21 cellular contexts compared by ENCODE assay signal in genomic region chr11:18001191-18001590, GRCh38. TPM values are rescaled to one million over a fixed set of nuclear protein-coding genes. Genes with fewer than 3 reads are reported as not detected.
A peak's percentile ranks its signal among the peaks of the same experiment; 100 is the strongest.
DNase-seq lines count a peak whose midpoint lies in the region; ATAC-seq, FAIRE-seq and TF ChIP-seq lines count a peak whose summit lies in the region.
"Had no signal": no experiment of that assay in that cellular context is flagged by ENCODE, and none has a peak within 500 bp of the region (broad histone marks: within the 10 kb centered on the region; RNA-seq: fewer than 3 reads in every experiment).

No MANE protein-coding gene starts in this region.

- no peak overlapping the region for H3K9ac ChIP-seq in astrocyte (ENCODE audit: low read length)
- H3K9ac ChIP-seq: SK-N-SH had no signal

- DNase-seq in DMS53 (lab: John Stamatoyannopoulos, UW) (peak; percentile 31), DMS53 treated with DMSO at 0.1 percent for 48 hours (lab: John Stamatoyannopoulos, UW; ENCODE audit: unreplicated experiment) (no peak), H4 (ENCODE audit: low spot score) (peak; percentile 63), astrocyte (ENCODE audit: low read depth) (peak; percentile 8), kidney tubule cell (ENCODE audit: low spot score) (peak; percentile 28), MG63 (no peak), NOMO-1 treated with dmso at 0.1 percent for 144 hours (lab: John Stamatoyannopoulos, UW; ENCODE audit: unreplicated experiment) (no peak)
- DNase-seq: Caco-2, DMS79, H7, NCI-H1417 treated with DMSO at 0.1 percent for 48 hours, NCI-H2029, NCI-H2227 treated with DMSO at 0.1 percent for 48 hours, NCI-H526, SK-N-SH, T-helper 1 cell had no signal

- no peaks in the 10 kb centered on the region for H3K4me1 ChIP-seq in astrocyte (ENCODE audit: insufficient read depth, low read length)
- H3K4me1 ChIP-seq: Caco-2 had no signal

- no peak for FAIRE-seq in astrocyte (lab: Jason Lieb, UNC)
- FAIRE-seq: G401.6, GM12891 had no signal

- H3K4me1 Mint-ChIP-seq in astrocyte (ENCODE audit: low read depth, unreplicated experiment): peaks cover 9% of the 10 kb centered on the region

- H3K4me3 ChIP-seq in astrocyte (ENCODE audit: insufficient read depth, low read depth, low read length) (no peak overlapping the region), MG63 (no peak overlapping the region)

- H3K27ac ChIP-seq in astrocyte (ENCODE audit: low read depth, low read length): no peak overlapping the region
- H3K27ac ChIP-seq: 22Rv1, C4-2B had no signal

- no peaks in the 10 kb centered on the region for H3K79me2 ChIP-seq in astrocyte (ENCODE audit: insufficient read depth, low read length)

- ATAC-seq in GM21367 (IDR thresholded peaks at IDR 0.05; ENCODE audit: unreplicated experiment): no peak

- no peak overlapping the region for H3K4me2 ChIP-seq in astrocyte (ENCODE audit: low read length)
- H3K4me2 ChIP-seq: SK-N-SH had no signal

- H3K4me3 Mint-ChIP-seq in astrocyte (ENCODE audit: unreplicated experiment): no peak overlapping the region

- H4K20me1 ChIP-seq in astrocyte (ENCODE audit: insufficient read depth, low read length): peaks cover 5% of the 10 kb centered on the region

- H3K27me3 ChIP-seq in astrocyte (ENCODE audit: insufficient read depth, low read length) (no peaks in the 10 kb centered on the region), MG63 (no peaks in the 10 kb centered on the region)

- no peaks in the 10 kb centered on the region for H3K9me3 ChIP-seq in astrocyte (ENCODE audit: insufficient read depth, low read depth, low read length)
- H3K9me3 ChIP-seq in MG63: no peaks in the 10 kb centered on the region
- H3K9me3 ChIP-seq: Caco-2, SK-N-SH had no signal

- no peak overlapping the region for H3K27ac Mint-ChIP-seq in astrocyte (ENCODE audit: unreplicated experiment)

- peaks cover 8% of the 10 kb centered on the region for H3K36me3 ChIP-seq in astrocyte (ENCODE audit: insufficient read depth, low read length)
- 0 out of 2 replicates have a peak, but pooled peaks cover 2% of the 10 kb centered on the region for H3K36me3 ChIP-seq in MG63

- no peak for TF ChIP-seq CTCF in astrocyte (IDR thresholded peaks at IDR 0.05; ENCODE audit: insufficient read depth, low read depth, low read length)

- peaks cover 8% of the 10 kb centered on the region for H3K36me3 Mint-ChIP-seq in astrocyte (ENCODE audit: low read depth, unreplicated experiment)

- no peaks in the 10 kb centered on the region for H3K27me3 Mint-ChIP-seq in astrocyte (ENCODE audit: low read depth, unreplicated experiment)

- H2AFZ ChIP-seq in astrocyte (ENCODE audit: low read depth, low read length): no peak overlapping the region

- H3K9me3 Mint-ChIP-seq in astrocyte (ENCODE audit: unreplicated experiment): no peaks in the 10 kb centered on the region

RNA-seq across cellular contexts. Expression of gene SERGEF, which starts 11.7 kb away (rescaled TPM):
- 42.8 and 46.7 TPM in 2 replicates for total RNA-seq in H4 (2014; rRNA removed; shearing (Covaris generic))
- 15.6 and 17.6 TPM in 2 replicates for total RNA-seq in astrocyte
- 14.0 and 19.0 TPM in 2 replicates for total RNA-seq in MG63 (2014; rRNA removed; shearing (Covaris generic); ENCODE audit: low replicate concordance)

RNA-seq across cellular contexts. Expression of gene TPH1, which starts 44.9 kb away (rescaled TPM):
- total RNA-seq in H4 (2014; rRNA removed; shearing (Covaris generic)): 0.17 TPM in 1 of 2 replicates, not detected in the other
- 0.24 and 0.32 TPM in 2 replicates for total RNA-seq in astrocyte
- 0.15 TPM in 1 of 2 replicates, not detected in the other for total RNA-seq in MG63 (2014; rRNA removed; shearing (Covaris generic); ENCODE audit: low replicate concordance)

Comparison
In these comparisons a context has a peak if more than half of its experiments do, and no peak if none do; other contexts are left out.
1. DNase-seq: peak in DMS53 (single experiment), H4 (single experiment), astrocyte (single experiment) and kidney tubule cell (single experiment); none in DMS53 treated with DMSO at 0.1 percent for 48 hours (single experiment), MG63 (single experiment) and NOMO-1 treated with dmso at 0.1 percent for 144 hours (single experiment).